In genomic region chr21:37592496-37592895, GRCh38 we compare ENCODE assay signal across 21 cellular contexts.
"Had no signal": no experiment of that assay in that cellular context is flagged by ENCODE, and none has a peak within 500 bp of the region (broad histone marks: within the 10 kb centered on the region; RNA-seq: fewer than 3 reads in every experiment).

No MANE protein-coding gene starts in this region.

- ATAC-seq: activated naive CD4-positive, alpha-beta T cell treated with anti-CD3 and anti-CD28 coated beads, Interleukin-2, amount 50 U/mL, for 72 hours; T-helper 17 cell had no signal

- H3K27ac ChIP-seq: adrenal gland, cardiac muscle cell, esophagus squamous epithelium, prostate gland, right atrium auricular region, VCaP had no signal

- H3K4me1 ChIP-seq: adrenal gland, esophagus squamous epithelium, prostate gland had no signal

- FAIRE-seq: keratinocyte, urothelium cell line had no signal

- H3K27me3 ChIP-seq: adrenal gland, cardiac muscle cell, esophagus squamous epithelium, right atrium auricular region had no signal

- H3K4me3 ChIP-seq: adrenal gland, cardiac muscle cell, esophagus squamous epithelium, lung, prostate gland, right atrium auricular region had no signal

- H3K9me3 ChIP-seq: adrenal gland, prostate gland, right atrium auricular region had no signal

- H3K36me3 ChIP-seq: adrenal gland, cardiac muscle cell, esophagus squamous epithelium, prostate gland, right atrium auricular region had no signal

- DNase-seq: activated CD4-positive, alpha-beta T cell treated with anti-CD3 and anti-CD28 coated beads for 1 hour; activated CD8-positive, alpha-beta memory T cell treated with anti-CD3 and anti-CD28 coated beads for 24 hours; activated gamma-delta T cell treated with Interleukin-2 at 50 U/mL for 16 hours; adrenal gland; effector CD8-positive, alpha-beta T cell; esophagus squamous epithelium; midbrain; occipital lobe; stimulated activated CD4-positive, alpha-beta T cell treated with anti-CD3 and anti-CD28 coated beads, Interleukin-12 subunit alpha, Interleukin-12 subunit beta, amount 100 ng/mL, for 4 hours; stimulated activated CD4-positive, alpha-beta T cell treated with anti-CD3 and anti-CD28 coated beads, Interleukin-1b, Interleukin-23, amount 100 ng/mL, for 48 hours; stimulated activated CD8-positive, alpha-beta memory T cell treated with anti-CD3 and anti-CD28 coated beads, Interleukin-4, amount 100 ng/mL, for 48 hours; stimulated activated naive CD4-positive, alpha-beta T cell; T-helper 17 cell had no signal
